ENCODE assay signal across 9 cellular contexts in the genomic region with DNA sequence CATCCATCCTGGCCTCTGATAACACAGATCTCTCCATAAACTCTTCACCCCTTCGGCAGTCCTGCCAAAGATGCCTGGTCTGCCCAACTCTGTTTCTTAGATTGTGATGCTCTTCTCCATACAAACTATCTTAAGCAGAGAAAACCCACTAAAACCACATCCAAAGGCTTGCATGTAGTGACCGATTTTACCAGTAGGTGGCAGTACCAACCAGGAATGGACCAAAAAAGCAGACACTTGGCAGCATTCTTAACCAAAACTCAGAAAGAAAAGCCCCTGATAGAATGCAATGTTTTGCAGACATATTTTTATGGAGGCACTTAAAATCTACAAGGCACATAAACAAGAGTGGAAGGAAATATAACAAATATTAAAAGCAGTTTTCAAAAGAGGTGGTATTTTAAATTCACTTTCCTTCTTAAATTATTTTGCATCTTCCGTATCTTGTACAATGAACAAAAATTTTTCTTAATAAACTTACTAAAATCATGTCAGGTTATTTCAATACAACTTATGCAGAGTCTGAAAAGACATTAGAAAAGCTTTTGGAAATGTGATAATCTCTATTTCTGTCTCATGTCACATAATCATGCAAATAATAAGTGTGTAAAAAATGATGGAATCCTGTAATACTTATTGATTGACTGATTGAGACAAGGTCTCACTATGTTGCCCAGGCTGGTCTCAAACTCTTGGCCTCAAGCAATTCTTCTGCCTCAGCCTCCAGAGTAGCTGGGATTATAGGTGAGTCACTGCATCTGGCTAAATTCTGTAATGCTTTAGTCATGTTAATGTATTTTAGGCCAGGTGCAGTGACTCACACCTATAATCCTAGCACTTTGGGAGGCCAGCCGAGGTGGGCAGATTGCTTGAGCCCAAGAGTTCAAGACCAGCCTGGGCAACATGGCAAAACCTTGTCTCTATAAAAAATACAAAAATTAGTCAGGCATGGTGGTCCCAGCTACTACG. TPM values are rescaled to one million over a fixed set of nuclear protein-coding genes. Genes with fewer than 3 reads are reported as not detected.
A peak's percentile ranks its signal among the peaks of the same experiment; 100 is the strongest.
DNase-seq lines count a peak whose midpoint lies in the region; ATAC-seq, FAIRE-seq and TF ChIP-seq lines count a peak whose summit lies in the region.
"Had no signal": no experiment of that assay in that cellular context is flagged by ENCODE, and none has a peak within 500 bp of the region (broad histone marks: within the 10 kb centered on the region; RNA-seq: fewer than 3 reads in every experiment).

No MANE protein-coding gene starts in this region.

- 47 to 56% methylated on average over 4 to 5 of the region's 5 CpGs for WGBS in upper lobe of left lung, 2 donors

- no peaks in the 10 kb centered on the region for H3K27me3 Mint-ChIP-seq in CD4-positive, alpha-beta T cell
- H3K27me3 Mint-ChIP-seq in activated T-helper 1 cell treated with anti-CD3 and anti-CD28 coated beads, Interleukin-12 subunit alpha, Interleukin-12 subunit beta, Interleukin-2, Interleukin-4 antibody, amounts not matched to agents 30 ng/mL and 10 ng/mL and 1 ng/mL, durations not matched to agents 14 hours and 24 hours and 36 hours (ENCODE audit: insufficient read depth): peaks cover 3% of the 10 kb centered on the region

- H3K4me3 ChIP-seq in fibroblast of pulmonary artery (replicated peaks; ENCODE audit: low read depth, low read length) (no peak overlapping the region), upper lobe of left lung (no peak overlapping the region)

- H3K4me1 Mint-ChIP-seq in CD4-positive, alpha-beta T cell (ENCODE audit: low read depth): peaks cover 5% of the 10 kb centered on the region
- peaks cover 5% of the 10 kb centered on the region for H3K4me1 Mint-ChIP-seq in activated T-helper 1 cell treated with anti-CD3 and anti-CD28 coated beads, Interleukin-12 subunit alpha, Interleukin-12 subunit beta, Interleukin-2, Interleukin-4 antibody, amounts not matched to agents 30 ng/mL and 10 ng/mL and 1 ng/mL, durations not matched to agents 14 hours and 24 hours and 36 hours (ENCODE audit: low read depth)

- peak; percentile 86 for ATAC-seq in CD4-positive, alpha-beta T cell (ENCODE audit: poor library complexity)
- ATAC-seq in HG02642 (IDR thresholded peaks at IDR 0.05; ENCODE audit: poor library complexity, unreplicated experiment): peak; percentile 52
- ATAC-seq in upper lobe of left lung (ENCODE audit: low FRiP score in 2 of 2): peak in 1 of 2 donors; percentile 78
- ATAC-seq in GM18858 (IDR thresholded peaks at IDR 0.05; ENCODE audit: unreplicated experiment): no peak

- no peaks in the 10 kb centered on the region for H3K9me3 ChIP-seq in CD4-positive, alpha-beta T cell (ENCODE audit: control insufficient read depth, low read length)
- no peaks in the 10 kb centered on the region for H3K9me3 ChIP-seq in upper lobe of left lung

- TF ChIP-seq POLR2A in upper lobe of left lung (IDR thresholded peaks at IDR 0.05): no peak

- no peak for TF ChIP-seq EP300 in upper lobe of left lung (IDR thresholded peaks at IDR 0.05)

- no peaks in the 10 kb centered on the region for H3K27me3 ChIP-seq in CD4-positive, alpha-beta T cell (ENCODE audit: control insufficient read depth, insufficient read depth, low read length)
- no peaks in the 10 kb centered on the region for H3K27me3 ChIP-seq in upper lobe of left lung

- no peak overlapping the region for H3K4me3 Mint-ChIP-seq in CD4-positive, alpha-beta T cell
- H3K4me3 Mint-ChIP-seq in activated T-helper 1 cell treated with anti-CD3 and anti-CD28 coated beads, Interleukin-12 subunit alpha, Interleukin-12 subunit beta, Interleukin-2, Interleukin-4 antibody, amounts not matched to agents 30 ng/mL and 10 ng/mL and 1 ng/mL, durations not matched to agents 14 hours and 24 hours and 36 hours: no peak overlapping the region
- H3K4me3 Mint-ChIP-seq: IgD-negative memory B cell had no signal

- no peaks in the 10 kb centered on the region for H3K4me1 ChIP-seq in upper lobe of left lung

- no peak overlapping the region for H3K27ac Mint-ChIP-seq in CD4-positive, alpha-beta T cell
- no peak overlapping the region for H3K27ac Mint-ChIP-seq in activated T-helper 1 cell treated with anti-CD3 and anti-CD28 coated beads, Interleukin-12 subunit alpha, Interleukin-12 subunit beta, Interleukin-2, Interleukin-4 antibody, amounts not matched to agents 30 ng/mL and 10 ng/mL and 1 ng/mL, durations not matched to agents 14 hours and 24 hours and 36 hours
- H3K27ac Mint-ChIP-seq: IgD-negative memory B cell had no signal

- POLR2A ChIA-PET in CD4-positive, alpha-beta T cell (lab: Charles Lee): no interaction called here

- no peak overlapping the region for H3K27ac ChIP-seq in CD4-positive, alpha-beta T cell (ENCODE audit: low read depth, low read length)
- no peak overlapping the region for H3K27ac ChIP-seq in upper lobe of left lung

- no peaks in the 10 kb centered on the region for H3K9me3 Mint-ChIP-seq in CD4-positive, alpha-beta T cell
- H3K9me3 Mint-ChIP-seq in activated T-helper 1 cell treated with anti-CD3 and anti-CD28 coated beads, Interleukin-12 subunit alpha, Interleukin-12 subunit beta, Interleukin-2, Interleukin-4 antibody, amounts not matched to agents 30 ng/mL and 10 ng/mL and 1 ng/mL, durations not matched to agents 14 hours and 24 hours and 36 hours: no peaks in the 10 kb centered on the region
- H3K9me3 Mint-ChIP-seq: IgD-negative memory B cell had no signal

- CTCF ChIA-PET in CD4-positive, alpha-beta T cell (lab: Charles Lee): interaction anchor here (2.0 kb wide), 1 partner anchor 90 kb away, joined by 6 read pairs; no protein-coding TSS in a partner anchor

- H3K36me3 Mint-ChIP-seq in CD4-positive, alpha-beta T cell (ENCODE audit: low read depth): no peaks in the 10 kb centered on the region
- no peaks in the 10 kb centered on the region for H3K36me3 Mint-ChIP-seq in activated T-helper 1 cell treated with anti-CD3 and anti-CD28 coated beads, Interleukin-12 subunit alpha, Interleukin-12 subunit beta, Interleukin-2, Interleukin-4 antibody, amounts not matched to agents 30 ng/mL and 10 ng/mL and 1 ng/mL, durations not matched to agents 14 hours and 24 hours and 36 hours (ENCODE audit: low read depth)

- FAIRE-seq in RCC 7860 (lab: Jason Lieb, UNC): peak; percentile 4

- TF ChIP-seq CTCF in CD4-positive, alpha-beta T cell (IDR thresholded peaks at IDR 0.05): peak; percentile 93
- peak; percentile 84 for TF ChIP-seq CTCF in fibroblast of pulmonary artery (IDR thresholded peaks at IDR 0.05; ENCODE audit: low read length, missing control alignments)
- peak; percentile 75 to 89 (median 86) for TF ChIP-seq CTCF in upper lobe of left lung (IDR thresholded peaks at IDR 0.05)

- peaks cover 0 to 15% (median 0%) of the 10 kb centered on the region in 4 donors for H3K36me3 ChIP-seq in upper lobe of left lung

- intact Hi-C loops in CD4-positive, alpha-beta T cell (cut with DNase I, micrococcal nuclease): loop anchor here (1.0 to 10.0 kb wide), 6 partner anchors 30 to 980 kb away; a partner anchor contains a TSS
- intact Hi-C loops in activated T-helper 1 cell treated with anti-CD3 and anti-CD28 coated beads, Interleukin-12 subunit alpha, Interleukin-12 subunit beta, Interleukin-2, Interleukin-4 antibody, amounts not matched to agents 30 ng/mL and 10 ng/mL and 1 ng/mL, durations not matched to agents 14 hours and 24 hours and 36 hours (cut with micrococcal nuclease): loop anchor here (1.0 to 10.0 kb wide), 4 partner anchors 31 to 980 kb away; no protein-coding TSS in a partner anchor

- peak; percentile 41 to 76 (median 66) for DNase-seq in CD4-positive, alpha-beta T cell
- DNase-seq in RCC 7860 (ENCODE audit: low spot score): peak; percentile 53
- peak; percentile 60 for DNase-seq in activated T-helper 1 cell treated with anti-CD3 and anti-CD28 coated beads, Interleukin-12 subunit alpha, Interleukin-12 subunit beta, Interleukin-2, Interleukin-4 antibody, amounts not matched to agents 30 ng/mL and 10 ng/mL and 1 ng/mL, durations not matched to agents 14 hours and 24 hours and 36 hours (ENCODE audit: low spot score)
- DNase-seq in fibroblast of pulmonary artery (ENCODE audit: low read depth): peak; percentile 85
- DNase-seq in occipital lobe (lab: John Stamatoyannopoulos, UW): peak; percentile 32
- DNase-seq in upper lobe of left lung: peak in 1 of 2 donors; percentile 29

RNA-seq across cellular contexts. Expression of a gene that starts 29.4 kb away (rescaled TPM):
- total RNA-seq in CD4-positive, alpha-beta T cell: under 1 TPM; 0.75 to 0.99 TPM
- 3.5 and 5.1 TPM in 2 replicates for total RNA-seq in activated T-helper 1 cell treated with anti-CD3 and anti-CD28 coated beads, Interleukin-12 subunit alpha, Interleukin-12 subunit beta, Interleukin-2, Interleukin-4 antibody, amounts not matched to agents 30 ng/mL and 10 ng/mL and 1 ng/mL, durations not matched to agents 14 hours and 24 hours and 36 hours
- total RNA-seq in occipital lobe (35.2 TPM), upper lobe of left lung (100 to 1,000 TPM in 1 of 6 donors, 10 to 100 TPM in 5; 30.2 to 104 (median 39.9) TPM)
